Comparison of ENCODE assay signal across 22 cellular contexts in genomic region chr9:133087429-133088145, GRCh38. TPM values are rescaled to one million over a fixed set of nuclear protein-coding genes. Genes with fewer than 3 reads are reported as not detected.
"Had no signal": no experiment of that assay in that cellular context is flagged by ENCODE, and none has a peak within 500 bp of the region (broad histone marks: within the 10 kb centered on the region; RNA-seq: fewer than 3 reads in every experiment).

No MANE protein-coding gene starts in this region.

- H3K9me3 ChIP-seq: adrenal gland, esophagus muscularis mucosa, gastroesophageal sphincter, heart right ventricle, lower lobe of right lung, thyroid gland had no signal

- H3K4me3 ChIP-seq: adrenal gland, esophagus muscularis mucosa, gastroesophageal sphincter, heart right ventricle, lower lobe of right lung, thyroid gland had no signal

- H3K27me3 ChIP-seq: adrenal gland, esophagus muscularis mucosa, gastroesophageal sphincter, heart right ventricle, thyroid gland had no signal

- H3K36me3 Mint-ChIP-seq: activated naive CD4-positive, alpha-beta T cell treated with anti-CD3 and anti-CD28 coated beads, Interleukin-2, amount 50 U/mL, for 72 hours; naive thymus-derived CD8-positive, alpha-beta T cell had no signal

- ATAC-seq: activated naive CD4-positive, alpha-beta T cell treated with anti-CD3 and anti-CD28 coated beads, Interleukin-2, amount 50 U/mL, for 72 hours; activated T-cell treated with anti-CD3 and anti-CD28 coated beads, Interleukin-2, amount 50 U/mL, for 72 hours; gastroesophageal sphincter; heart right ventricle; left colon; naive thymus-derived CD8-positive, alpha-beta T cell had no signal

- H3K4me1 ChIP-seq: adrenal gland, esophagus muscularis mucosa, gastroesophageal sphincter, lower lobe of right lung, thyroid gland had no signal

- H3K9me3 Mint-ChIP-seq: activated naive CD4-positive, alpha-beta T cell treated with anti-CD3 and anti-CD28 coated beads, Interleukin-2, amount 50 U/mL, for 72 hours; activated T-cell treated with anti-CD3 and anti-CD28 coated beads, Interleukin-2, amount 50 U/mL, for 72 hours; dendritic cell treated with granulocyte-macrophage colony-stimulating factor and Interleukin-4, amounts not matched to agents 40 ng/mL and 50 ng/mL, for 4 days; naive thymus-derived CD8-positive, alpha-beta T cell had no signal

- DNase-seq: activated CD4-positive, CD25-positive, alpha-beta regulatory T cell treated with anti-CD3 and anti-CD28 coated beads, Interleukin-2, amount 50 U/mL, for 72 hours; activated gamma-delta T cell treated with Interleukin-2 at 50 U/mL for 16 hours; activated T-cell treated with anti-CD3 and anti-CD28 coated beads, Interleukin-2, amount 50 U/mL, for 72 hours; adrenal gland; cerebellar nuclear complex; effector CD8-positive, alpha-beta T cell; heart right ventricle; left colon; lower lobe of right lung; naive thymus-derived CD8-positive, alpha-beta T cell; nucleus accumbens; retina; stimulated activated CD4-positive, alpha-beta T cell treated with anti-CD3 and anti-CD28 coated beads, Interleukin-12 subunit alpha, Interleukin-12 subunit beta, amount 100 ng/mL, for 4 hours; stimulated activated CD4-positive, alpha-beta T cell treated with anti-CD3 and anti-CD28 coated beads, Interleukin-1b, Interleukin-23, amount 100 ng/mL, for 48 hours; stimulated activated naive CD4-positive, alpha-beta T cell treated with Interleukin-2 at 50 U/mL for 16 hours; T-helper 2 cell; thyroid gland had no signal

- H3K27me3 Mint-ChIP-seq: naive thymus-derived CD8-positive, alpha-beta T cell had no signal

- H3K27ac Mint-ChIP-seq: activated T-cell treated with anti-CD3 and anti-CD28 coated beads, Interleukin-2, amount 50 U/mL, for 72 hours; dendritic cell treated with granulocyte-macrophage colony-stimulating factor and Interleukin-4, amounts not matched to agents 40 ng/mL and 50 ng/mL, for 4 days; naive thymus-derived CD8-positive, alpha-beta T cell had no signal

- H3K27ac ChIP-seq: adrenal gland, esophagus muscularis mucosa, gastroesophageal sphincter, heart right ventricle, lower lobe of right lung, thyroid gland, VCaP had no signal

- H3K36me3 ChIP-seq: adrenal gland, esophagus muscularis mucosa, gastroesophageal sphincter, heart right ventricle, lower lobe of right lung, thyroid gland had no signal

- H3K4me3 Mint-ChIP-seq: activated T-cell treated with anti-CD3 and anti-CD28 coated beads, Interleukin-2, amount 50 U/mL, for 72 hours; dendritic cell treated with granulocyte-macrophage colony-stimulating factor and Interleukin-4, amounts not matched to agents 40 ng/mL and 50 ng/mL, for 4 days; naive thymus-derived CD8-positive, alpha-beta T cell had no signal

RNA-seq across cellular contexts. Expression of gene CEL, which starts 25.8 kb away (rescaled TPM):
- polyA plus RNA-seq: naive thymus-derived CD8-positive, alpha-beta T cell had no signal
